Comparison of ENCODE assay signal across 8 cellular contexts in genomic region chr2:46632349-46632748, GRCh38. TPM values are rescaled to one million over a fixed set of nuclear protein-coding genes. Genes with fewer than 3 reads are reported as not detected.
A peak's percentile ranks its signal among the peaks of the same experiment; 100 is the strongest.
DNase-seq lines count a peak whose midpoint lies in the region; ATAC-seq and TF ChIP-seq lines count a peak whose summit lies in the region.

No MANE protein-coding gene starts in this region.

- H3K9me2 ChIP-seq in GM23338 (ENCODE audit: insufficient read depth): no peaks in the 10 kb centered on the region

- H3K36me3 ChIP-seq in BJ (ENCODE audit: control insufficient read depth, insufficient read depth, low read length) (no peaks in the 10 kb centered on the region; the same call in 1 of the 2 replicates), GM23338 (ENCODE audit: insufficient read depth) (0 out of 2 replicates have a peak, but pooled peaks cover 2% of the 10 kb centered on the region), sigmoid colon (peaks cover 0 to 19% (median 0%) of the 10 kb centered on the region in 4 donors)

- no peaks in the 10 kb centered on the region for H3K4me1 Mint-ChIP-seq in GM23338

- no peaks in the 10 kb centered on the region for H4K20me1 ChIP-seq in GM23338 (replicated peaks; ENCODE audit: insufficient read depth)

- no peaks in the 10 kb centered on the region for H3K9me3 ChIP-seq in sigmoid colon

- ATAC-seq in GM23338 (peak; percentile 46), GM18498 (IDR thresholded peaks at IDR 0.05; ENCODE audit: unreplicated experiment) (no peak), HG03469 (IDR thresholded peaks at IDR 0.05; ENCODE audit: unreplicated experiment) (no peak), GM18907 (IDR thresholded peaks at IDR 0.05; ENCODE audit: unreplicated experiment) (no peak)

- peaks cover 2% of the 10 kb centered on the region for H3K27me3 Mint-ChIP-seq in GM23338 (ENCODE audit: insufficient read depth, low read depth, poor library complexity)

- no peak overlapping the region for H3K4me3 Mint-ChIP-seq in GM23338

- H3K27me3 ChIP-seq in BJ (ENCODE audit: control insufficient read depth, insufficient read depth, low read length): no peaks in the 10 kb centered on the region
- no peaks in the 10 kb centered on the region for H3K27me3 ChIP-seq in GM23338 (ENCODE audit: insufficient read depth)
- H3K27me3 ChIP-seq in sigmoid colon: no peaks in the 10 kb centered on the region

- H3K4me1 ChIP-seq in GM23338 (ENCODE audit: insufficient read depth) (no peaks in the 10 kb centered on the region), sigmoid colon (no peaks in the 10 kb centered on the region)

- POLR2A ChIA-PET in BJ (lab: Charles Lee): no interaction called here

- H3K4me3 ChIP-seq in BJ (ENCODE audit: low read depth, low read length) (no peak overlapping the region), GM23338 (no peak overlapping the region), fibroblast of the aortic adventitia (ENCODE audit: low read depth, low read length) (no peak overlapping the region), sigmoid colon (no peak overlapping the region)

- TF ChIP-seq CTCF in BJ (IDR thresholded peaks at IDR 0.05; ENCODE audit: insufficient read depth, low read depth, low read length) (peak; percentile 54), GM23338 (conservative IDR thresholded peaks at IDR 0.05; ENCODE audit: low read depth in 2 of 2) (peak; percentile 57 to 63), fibroblast of the aortic adventitia (IDR thresholded peaks at IDR 0.05; ENCODE audit: insufficient read depth, low read length) (peak; percentile 61), sigmoid colon (IDR thresholded peaks at IDR 0.05) (peak in 3 of 4 experiments; percentile 26 to 54 (median 29))

- TF ChIP-seq EP300 in sigmoid colon (IDR thresholded peaks at IDR 0.05): no peak

- intact Hi-C loops in sigmoid colon (cut with DNase I): loop anchor here (1.0 kb wide), 1 partner anchor 256 kb away; no protein-coding TSS in a partner anchor

- no peaks in the 10 kb centered on the region for H3K79me2 ChIP-seq in GM23338 (replicated peaks; ENCODE audit: insufficient read depth)

- H3K9me3 Mint-ChIP-seq in GM23338: no peaks in the 10 kb centered on the region

- H2AFZ ChIP-seq in GM23338: no peak overlapping the region

- H3K27ac Mint-ChIP-seq in GM23338: no peak overlapping the region; the same call in 1 of the 2 replicates

- H3F3A ChIP-seq in GM23338 (replicated peaks; ENCODE audit: low read depth): no peaks in the 10 kb centered on the region

- DNase-seq in BJ (ENCODE audit: low read depth): peak; percentile 39
- DNase-seq in GM23338 (ENCODE audit: low spot score): peak; percentile 75
- DNase-seq in RPMI7951 (ENCODE audit: low read depth): peak; percentile 66
- DNase-seq in fibroblast of the aortic adventitia (ENCODE audit: low read depth): peak; percentile 86
- no peak for DNase-seq in sigmoid colon

- H3K27ac ChIP-seq in GM23338 (ENCODE audit: low read depth) (no peak overlapping the region), sigmoid colon (no peak overlapping the region)

- no peak overlapping the region for H3K4me2 ChIP-seq in GM23338

- CTCF ChIA-PET in BJ (lab: Yijun Ruan, JAX): interaction anchor here (1.3 to 2.4 kb wide), 3 partner anchors 18 to 255 kb away, joined by 4 to 9 read pairs (median 5); no protein-coding TSS in a partner anchor

- no peaks in the 10 kb centered on the region for H3K36me3 Mint-ChIP-seq in GM23338 (ENCODE audit: low read depth)

- no peak for TF ChIP-seq POLR2A in sigmoid colon (IDR thresholded peaks at IDR 0.05)

TF ChIP-seq in GM23338, 12 proteins besides CTCF, POLR2A, EP300 and RAD21:
- no peak for TF ChIP-seq ZNF462 (CRISPR knock-in tag; IDR thresholded peaks at IDR 0.05)
- no peak for TF ChIP-seq JUNB (IDR thresholded peaks at IDR 0.05; ENCODE audit: unreplicated experiment)
- no peak for TF ChIP-seq EZH2 (IDR thresholded peaks at IDR 0.05; ENCODE audit: low read depth, unreplicated experiment)

RNA-seq across cellular contexts. Expression of gene CRIPT, which starts 15.3 kb away (rescaled TPM):
- polyA plus RNA-seq in BJ (2011; rRNA removed) (3.4 and 10.4 TPM in 2 replicates), GM23338 (2016; fragmentation: Nextera tagmentation; extraction: Ambion mirVana) (26.8 and 27.1 TPM in 2 replicates), sigmoid colon (10 to 100 TPM in 2 of 3 donors, 1 to 10 TPM in 1; 6.9 to 22.4 (median 17.4) TPM)
- 4.9 and 6.5 TPM in 2 replicates for polyA minus RNA-seq in BJ (2011; rRNA and poly(A)+ RNA removed)
- total RNA-seq in GM23338 (2014; rRNA removed; shearing (Covaris generic)): 10.8 and 11.1 TPM in 2 replicates
- total RNA-seq in RPMI7951 (2014; rRNA removed; shearing (Covaris generic)): 40.5 and 43.5 TPM in 2 replicates
- total RNA-seq in fibroblast of the aortic adventitia (ENCODE audit: low replicate concordance) (25.5 and 42.7 TPM in 2 replicates), sigmoid colon (10 to 100 TPM; 15.1 to 30.1 (median 22.1) TPM)

RNA-seq across cellular contexts. Expression of gene PIGF, which starts 15.5 kb away (rescaled TPM):
- polyA plus RNA-seq in BJ (2011; rRNA removed) (18.3 and 32.7 TPM in 2 replicates), GM23338 (2016; fragmentation: Nextera tagmentation; extraction: Ambion mirVana) (40.5 and 43.5 TPM in 2 replicates), sigmoid colon (10 to 100 TPM; 10.2 to 23.0 (median 18.3) TPM)
- 8.6 and 9.2 TPM in 2 replicates for polyA minus RNA-seq in BJ (2011; rRNA and poly(A)+ RNA removed)
- 41.6 and 44.0 TPM in 2 replicates for total RNA-seq in GM23338 (2014; rRNA removed; shearing (Covaris generic))
- 32.6 and 35.6 TPM in 2 replicates for total RNA-seq in RPMI7951 (2014; rRNA removed; shearing (Covaris generic))
- total RNA-seq in fibroblast of the aortic adventitia (ENCODE audit: low replicate concordance) (8.2 and 30.4 TPM in 2 replicates), sigmoid colon (10 to 100 TPM in 2 of 4 donors, 1 to 10 TPM in 2; 5.4 to 13.2 (median 10.8) TPM)
